Comparison of ENCODE assay signal across 27 cellular contexts in the genomic region with DNA sequence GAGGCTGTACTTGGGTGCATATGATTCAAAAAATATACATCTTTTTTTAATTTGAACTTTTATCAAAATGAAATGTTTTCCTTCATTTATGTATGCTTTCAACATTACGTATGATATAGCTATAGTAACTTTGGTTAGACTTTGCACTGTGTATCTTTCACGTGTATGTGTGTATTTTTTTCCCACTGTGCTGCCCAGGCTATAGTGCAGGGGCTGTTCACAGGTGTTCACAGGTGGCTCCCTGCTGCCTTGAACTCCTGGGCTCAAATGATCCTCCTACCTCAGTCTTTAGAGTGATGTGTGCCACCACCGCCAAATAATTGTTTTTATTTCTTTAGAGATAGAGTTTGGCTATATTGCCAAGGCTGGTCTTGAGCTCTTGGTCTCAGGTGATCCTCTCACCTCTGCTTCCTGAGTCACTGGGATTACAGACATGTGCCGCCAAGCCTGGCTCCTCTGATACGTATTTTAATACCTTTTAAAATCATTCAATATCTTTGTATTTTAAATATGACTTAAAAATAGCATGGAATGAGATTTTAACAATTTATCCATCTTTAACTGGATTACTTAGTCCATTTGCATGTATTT. TPM values are rescaled to one million over a fixed set of nuclear protein-coding genes. Genes with fewer than 3 reads are reported as not detected.
"Had no signal": no experiment of that assay in that cellular context is flagged by ENCODE, and none has a peak within 500 bp of the region (broad histone marks: within the 10 kb centered on the region; RNA-seq: fewer than 3 reads in every experiment).

No MANE protein-coding gene starts in this region.

- H3K27ac ChIP-seq: ascending aorta, brain microvascular endothelial cell, breast epithelium, VCaP had no signal

- H3K9me3 ChIP-seq: ascending aorta, breast epithelium had no signal

- DNase-seq: activated B cell treated with CpG ODN at 0.5 μM for 24 hours; activated CD4-positive, alpha-beta memory T cell treated with anti-CD3 and anti-CD28 coated beads for 36 hours; activated CD4-positive, alpha-beta T cell treated with anti-CD3 and anti-CD28 coated beads for 4 hours; activated CD4-positive, alpha-beta T cell treated with anti-CD3 and anti-CD28 coated beads, Interleukin-2, amount 50 U/mL, for 1 hour; activated CD4-positive, alpha-beta T cell treated with anti-CD3 and anti-CD28 coated beads, Interleukin-2, amount 50 U/mL, for 4 hours; activated CD4-positive, CD25-positive, alpha-beta regulatory T cell treated with anti-CD3 and anti-CD28 coated beads, Interleukin-2, amount 50 U/mL, for 72 hours; activated CD8-positive, alpha-beta memory T cell treated with anti-CD3 and anti-CD28 coated beads, Interleukin-2, amount 50 U/mL, for 4 hours; activated CD8-positive, alpha-beta T cell treated with anti-CD3 and anti-CD28 coated beads for 36 hours; activated effector memory CD4-positive, alpha-beta T cell treated with Interleukin-2 at 50 U/mL for 16 hours; activated gamma-delta T cell; activated naive CD4-positive, alpha-beta T cell treated with anti-CD3 and anti-CD28 coated beads, Interleukin-2, amount 10 ng/mL, durations not matched to agents 7 days and 5 days; activated naive CD4-positive, alpha-beta T cell treated with Interleukin-2 at 50 U/mL for 16 hours; activated naive CD8-positive, alpha-beta T cell treated with anti-CD3 and anti-CD28 coated beads, Interleukin-2, amount 10 ng/mL, durations not matched to agents 7 days and 5 days; activated naive CD8-positive, alpha-beta T cell treated with anti-CD3 and anti-CD28 coated beads, Interleukin-2, amount 50 U/mL, for 24 hours; activated T-cell treated with anti-CD3 and anti-CD28 coated beads for 4 hours; activated T-cell treated with anti-CD3 and anti-CD28 coated beads, Interleukin-2, amount 50 U/mL, for 24 hours; activated T-cell treated with anti-CD3 and anti-CD28 coated beads, Interleukin-2, amount 50 U/mL, for 48 hours; brain microvascular endothelial cell; central memory CD4-positive, alpha-beta T cell; SW 1271; T-helper 1 cell; T-helper 2 cell; T-helper 9 cell had no signal

- H3K4me3 ChIP-seq: ascending aorta, breast epithelium had no signal

- H3K36me3 ChIP-seq: ascending aorta, brain microvascular endothelial cell, breast epithelium had no signal

- ATAC-seq: activated CD8-positive, alpha-beta T cell treated with anti-CD3 and anti-CD28 coated beads for 36 hours; activated naive CD8-positive, alpha-beta T cell treated with anti-CD3 and anti-CD28 coated beads, Interleukin-2, amount 50 U/mL, for 24 hours had no signal

- H3K4me1 ChIP-seq: ascending aorta, breast epithelium had no signal

- H3K27me3 ChIP-seq: ascending aorta, brain microvascular endothelial cell, breast epithelium had no signal

RNA-seq across cellular contexts. Expression of a gene that starts 29.0 kb away (rescaled TPM):
- total RNA-seq: activated T-helper 2 cell treated with anti-CD3 and anti-CD28 coated beads, Interferon-gamma antibody, Interleukin-2, Interleukin-4, amounts not matched to agents 10 μg/mL and 5 μg/mL and 100 μg/mL, durations not matched to agents 14 hours and 24 hours and 36 hours; ascending aorta had no signal
